ENCODE assay signal across 25 cellular contexts in genomic region chr18:11840493-11840892, GRCh38.
"Had no signal": no experiment of that assay in that cellular context is flagged by ENCODE, and none has a peak within 500 bp of the region (broad histone marks: within the 10 kb centered on the region; RNA-seq: fewer than 3 reads in every experiment).

No MANE protein-coding gene starts in this region.

- H3K9me3 ChIP-seq: body of pancreas, heart left ventricle, mucosa of descending colon, suprapubic skin, upper lobe of right lung had no signal

- H3K4me1 Mint-ChIP-seq: activated CD4-positive, alpha-beta T cell treated with anti-CD3 and anti-CD28 coated beads, Interleukin-2, amount 10 ng/mL, durations not matched to agents 24 days and 14 days; central memory CD8-positive, alpha-beta T cell; naive thymus-derived CD4-positive, alpha-beta T cell had no signal

- H3K36me3 ChIP-seq: heart left ventricle, suprapubic skin, upper lobe of right lung had no signal

- H3K27ac Mint-ChIP-seq: activated CD4-positive, alpha-beta T cell treated with anti-CD3 and anti-CD28 coated beads, Interleukin-2, amount 10 ng/mL, durations not matched to agents 24 days and 14 days; activated CD8-positive, alpha-beta T cell treated with anti-CD3 and anti-CD28 coated beads, Interleukin-2, amount 10 ng/mL, durations not matched to agents 7 days and 5 days; activated naive CD8-positive, alpha-beta T cell; stimulated activated naive CD8-positive, alpha-beta T cell treated with anti-CD3 and anti-CD28 coated beads, Interleukin-15, Interleukin-2, amounts not matched to agents 100 ng/mL and 50 ng/mL, for 24 hours had no signal

- DNase-seq: activated CD4-positive, alpha-beta T cell treated with anti-CD3 and anti-CD28 coated beads, Interleukin-2, amount 10 ng/mL, durations not matched to agents 24 days and 14 days; activated CD4-positive, CD25-positive, alpha-beta regulatory T cell; activated CD8-positive, alpha-beta memory T cell treated with anti-CD3 and anti-CD28 coated beads, Interleukin-2, amount 50 U/mL, for 4 hours; activated CD8-positive, alpha-beta T cell treated with anti-CD3 and anti-CD28 coated beads, Interleukin-2, amount 10 ng/mL, durations not matched to agents 7 days and 5 days; activated effector memory CD4-positive, alpha-beta T cell treated with anti-CD3 and anti-CD28 coated beads, Interleukin-2, amount 50 U/mL, for 16 hours; activated T-cell treated with anti-CD3 and anti-CD28 coated beads, Interleukin-2, amount 50 U/mL, for 48 hours; amniotic stem cell; body of pancreas; cortex of kidney; effector CD8-positive, alpha-beta T cell; foreskin melanocyte; heart left ventricle; mucosa of descending colon; naive thymus-derived CD4-positive, alpha-beta T cell; occipital lobe; right cardiac atrium; small intestine; SW 1271; upper lobe of right lung had no signal

- H3K27ac ChIP-seq: body of pancreas, epithelial cell of prostate, heart left ventricle, suprapubic skin, upper lobe of right lung had no signal

- H3K27me3 Mint-ChIP-seq: central memory CD8-positive, alpha-beta T cell; stimulated activated naive CD8-positive, alpha-beta T cell treated with anti-CD3 and anti-CD28 coated beads, Interleukin-15, Interleukin-2, amounts not matched to agents 100 ng/mL and 50 ng/mL, for 24 hours had no signal

- H3K4me1 ChIP-seq: body of pancreas, heart left ventricle, suprapubic skin, upper lobe of right lung had no signal

- ATAC-seq: activated CD8-positive, alpha-beta T cell treated with anti-CD3 and anti-CD28 coated beads, Interleukin-2, amount 10 ng/mL, durations not matched to agents 7 days and 5 days; body of pancreas; heart left ventricle; left lobe of liver; mucosa of descending colon; naive thymus-derived CD4-positive, alpha-beta T cell; right cardiac atrium; upper lobe of right lung had no signal

- H3K9me3 Mint-ChIP-seq: activated CD4-positive, alpha-beta T cell treated with anti-CD3 and anti-CD28 coated beads, Interleukin-2, amount 10 ng/mL, durations not matched to agents 24 days and 14 days; central memory CD8-positive, alpha-beta T cell; naive thymus-derived CD4-positive, alpha-beta T cell; stimulated activated naive CD8-positive, alpha-beta T cell treated with anti-CD3 and anti-CD28 coated beads, Interleukin-15, Interleukin-2, amounts not matched to agents 100 ng/mL and 50 ng/mL, for 24 hours had no signal

- H3K36me3 Mint-ChIP-seq: activated naive CD8-positive, alpha-beta T cell; naive thymus-derived CD4-positive, alpha-beta T cell had no signal

- H3K4me3 Mint-ChIP-seq: activated CD4-positive, alpha-beta T cell treated with anti-CD3 and anti-CD28 coated beads, Interleukin-2, amount 10 ng/mL, durations not matched to agents 24 days and 14 days; activated CD8-positive, alpha-beta T cell treated with anti-CD3 and anti-CD28 coated beads, Interleukin-2, amount 10 ng/mL, durations not matched to agents 7 days and 5 days; activated naive CD8-positive, alpha-beta T cell; central memory CD8-positive, alpha-beta T cell; naive thymus-derived CD4-positive, alpha-beta T cell; stimulated activated naive CD8-positive, alpha-beta T cell treated with anti-CD3 and anti-CD28 coated beads, Interleukin-15, Interleukin-2, amounts not matched to agents 100 ng/mL and 50 ng/mL, for 24 hours had no signal

- H3K27me3 ChIP-seq: body of pancreas, heart left ventricle, suprapubic skin, upper lobe of right lung had no signal

- H3K4me3 ChIP-seq: body of pancreas, heart left ventricle, mucosa of descending colon, suprapubic skin, upper lobe of right lung had no signal
